9 cellular contexts compared by ENCODE assay signal in the genomic region with DNA sequence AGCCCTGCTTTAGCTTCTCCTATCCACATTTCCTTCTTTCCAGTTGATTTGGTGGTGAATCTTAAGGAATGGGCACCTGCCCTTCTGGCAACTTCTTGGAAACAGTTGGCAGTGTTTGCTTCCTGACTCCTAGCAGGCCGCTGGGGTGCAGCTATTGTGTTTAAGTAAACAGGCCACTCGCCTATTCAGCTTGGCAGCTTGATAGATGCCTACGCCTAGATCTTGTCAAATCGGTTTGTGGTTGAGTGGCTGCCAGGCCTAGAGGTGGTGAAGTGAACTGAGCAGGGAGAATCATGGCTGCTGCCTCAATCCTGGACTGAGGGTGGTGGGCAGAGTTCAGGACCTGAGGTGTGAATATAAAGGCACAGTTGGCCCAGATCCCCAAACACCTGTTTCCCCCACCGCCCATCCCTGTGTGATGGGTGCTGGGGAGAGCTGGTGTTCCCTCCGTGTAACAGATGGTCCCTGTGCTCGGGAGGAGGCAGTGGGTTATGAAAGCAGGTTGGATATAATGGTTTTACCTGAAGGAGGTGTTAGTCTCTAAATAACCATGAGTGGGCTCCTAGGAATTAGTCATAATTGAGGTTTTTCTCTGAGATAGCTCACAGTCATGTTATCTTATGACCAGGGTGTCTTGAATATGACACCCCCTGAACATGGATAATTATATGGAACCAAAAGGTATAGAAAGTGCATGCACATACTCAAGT. TPM values are rescaled to one million over a fixed set of nuclear protein-coding genes. Genes with fewer than 3 reads are reported as not detected.
A peak's percentile ranks its signal among the peaks of the same experiment; 100 is the strongest.
DNase-seq lines count a peak whose midpoint lies in the region; ATAC-seq and TF ChIP-seq lines count a peak whose summit lies in the region.
"Had no signal": no experiment of that assay in that cellular context is flagged by ENCODE, and none has a peak within 500 bp of the region (broad histone marks: within the 10 kb centered on the region; RNA-seq: fewer than 3 reads in every experiment).

No MANE protein-coding gene starts in this region.

- no peak overlapping the region for H3K27ac Mint-ChIP-seq in IgD-negative memory B cell
- H3K27ac Mint-ChIP-seq in progenitor cell of endocrine pancreas, result no peak overlapping the region

- H3K4me2 ChIP-seq in neuronal stem cell (ENCODE audit: insufficient read depth, low read length, poor library complexity, severe bottlenecking), result no peak overlapping the region

- ATAC-seq in HG02610 (IDR thresholded peaks at IDR 0.05; ENCODE audit: unreplicated experiment) (no peak), HG02938 (IDR thresholded peaks at IDR 0.05; ENCODE audit: unreplicated experiment) (no peak), HG02642 (IDR thresholded peaks at IDR 0.05; ENCODE audit: poor library complexity, unreplicated experiment) (no peak)

- H3K4ac ChIP-seq in neuronal stem cell (ENCODE audit: low read length), result no peak overlapping the region

- H3K9me3 Mint-ChIP-seq in IgD-negative memory B cell, result no peaks in the 10 kb centered on the region
- H3K9me3 Mint-ChIP-seq in progenitor cell of endocrine pancreas (ENCODE audit: low read depth), result no peaks in the 10 kb centered on the region

- no peak overlapping the region for H4K8ac ChIP-seq in neuronal stem cell (ENCODE audit: low read depth, low read length)

- H3K18ac ChIP-seq in neuronal stem cell (ENCODE audit: low read length), result no peak overlapping the region

- no peak for TF ChIP-seq CTCF in colonic mucosa (IDR thresholded peaks at IDR 0.05)
- no peak for TF ChIP-seq CTCF in progenitor cell of endocrine pancreas (IDR thresholded peaks at IDR 0.05; ENCODE audit: unreplicated experiment)

- no peak overlapping the region for H2BK12ac ChIP-seq in neuronal stem cell (ENCODE audit: low read length)

- H4K91ac ChIP-seq in neuronal stem cell (ENCODE audit: low read depth, low read length, poor library complexity), result no peak overlapping the region

- no peak overlapping the region for H3K23ac ChIP-seq in neuronal stem cell (ENCODE audit: low read depth, low read length, poor library complexity)

- H3K4me1 ChIP-seq in colonic mucosa (peaks cover 8% of the 10 kb centered on the region), neuronal stem cell (ENCODE audit: control insufficient read depth in 2 of 2, insufficient read depth in 1 of 2, low read depth in 1 of 2, low read length in 2 of 2) (peaks cover 3 to 5% of the 10 kb centered on the region in 2 donors)

- no peak overlapping the region for H2BK15ac ChIP-seq in neuronal stem cell (ENCODE audit: low read length)

- H3K36me3 ChIP-seq in colonic mucosa (no peaks in the 10 kb centered on the region), neuronal stem cell (replicated peaks in 1 of 2; ENCODE audit: control insufficient read depth in 2 of 2, insufficient read depth in 2 of 2, low read length in 2 of 2) (no peaks in the 10 kb centered on the region)

- no peak overlapping the region for H3K14ac ChIP-seq in neuronal stem cell (ENCODE audit: low read length)

- no peak overlapping the region for H2BK5ac ChIP-seq in neuronal stem cell (ENCODE audit: low read length)

- no peak overlapping the region for H3K4me3 ChIP-seq in colonic mucosa
- H3K4me3 ChIP-seq in neuronal stem cell (ENCODE audit: low read length in 2 of 2), result peak overlapping the region in 1 of 2 donors; percentile 9

- peak overlapping the region in 3 of 4 donors; percentile 21 to 39 (median 29) for H3K4me3 Mint-ChIP-seq in IgD-negative memory B cell
- H3K4me3 Mint-ChIP-seq in progenitor cell of endocrine pancreas (ENCODE audit: low read depth), result peak overlapping the region; percentile 81

- DNase-seq in SW480 (ENCODE audit: low spot score) (peak; percentile 30), colonic mucosa (peak; percentile 83), progenitor cell of endocrine pancreas (ENCODE audit: low spot score, unreplicated experiment) (no peak), neuronal stem cell (ENCODE audit: low spot score) (no peak)

- no peak overlapping the region for H2AFZ ChIP-seq in neuronal stem cell (ENCODE audit: low read length)

- H3K36me3 Mint-ChIP-seq in IgD-negative memory B cell (no peaks in the 10 kb centered on the region), progenitor cell of endocrine pancreas (ENCODE audit: insufficient read depth) (peaks cover 1% of the 10 kb centered on the region)

- H3K9me3 ChIP-seq in colonic mucosa, result no peaks in the 10 kb centered on the region
- no peaks in the 10 kb centered on the region for H3K9me3 ChIP-seq in neuronal stem cell (replicated peaks in 1 of 2; ENCODE audit: control insufficient read depth in 2 of 2, insufficient read depth in 1 of 2, low read depth in 1 of 2, low read length in 2 of 2)

- H3K9ac ChIP-seq in colonic mucosa (ENCODE audit: low read depth in 2 of 2, low read length in 2 of 2), result peak overlapping the region in 1 of 2 donors; percentile 79
- no peak overlapping the region for H3K9ac ChIP-seq in neuronal stem cell (ENCODE audit: low read depth, low read length, poor library complexity)

- peaks cover 16 to 18% (median 16%) of the 10 kb centered on the region in 3 donors for H3K4me1 Mint-ChIP-seq in IgD-negative memory B cell
- H3K4me1 Mint-ChIP-seq in progenitor cell of endocrine pancreas (ENCODE audit: low read depth), result peaks cover 22% of the 10 kb centered on the region

- peaks cover 36% of the 10 kb centered on the region for H3K27me3 Mint-ChIP-seq in IgD-negative memory B cell
- H3K27me3 Mint-ChIP-seq in progenitor cell of endocrine pancreas, result peaks cover 25% of the 10 kb centered on the region

- H3K27ac ChIP-seq in colonic mucosa (peak overlapping the region; percentile 58), neuronal stem cell (replicated peaks; ENCODE audit: low read length) (no peak overlapping the region)
- H3K27ac ChIP-seq: hepatocyte had no signal

- intact Hi-C loops in colonic mucosa (cut with DNase I), result no loop called here

- no peak overlapping the region for H2AK5ac ChIP-seq in neuronal stem cell (ENCODE audit: low read depth, low read length)

- no CpG with 5 or more reads among the region's 7 CpGs for WGBS in neuronal stem cell (ENCODE audit: extremely low coverage in 2 of 2, insufficient read length in 2 of 2, insufficient replicate concordance in 1 of 2), 2 donors

- H3K79me1 ChIP-seq in neuronal stem cell (ENCODE audit: low read depth, low read length), result no peaks in the 10 kb centered on the region

- H2BK120ac ChIP-seq in neuronal stem cell (ENCODE audit: low read depth, low read length), result no peak overlapping the region

- H3K27me3 ChIP-seq in colonic mucosa (no peaks in the 10 kb centered on the region), neuronal stem cell (ENCODE audit: control insufficient read depth in 3 of 3, insufficient read depth in 3 of 3, low read depth in 1 of 3, low read length in 3 of 3) (peaks cover 0 to 53% (median 9%) of the 10 kb centered on the region in 3 experiments)
- H3K27me3 ChIP-seq: hepatocyte had no signal

RNA-seq across cellular contexts. Expression of a gene that starts 0.9 kb away (rescaled TPM):
- polyA plus RNA-seq in IgD-negative memory B cell, result not detected
- total RNA-seq in colonic mucosa (under 1 TPM in 1 of 2 donors, not detected in 1; 0.27 TPM), progenitor cell of endocrine pancreas (not detected in 2 replicates)
- not detected for polyA plus RNA-seq in neuronal stem cell (2013, experiment 1 of 2)
- not detected for polyA plus RNA-seq in neuronal stem cell (2013, experiment 2 of 2)
- total RNA-seq: hepatocyte had no signal
- polyA plus RNA-seq: hepatocyte had no signal

RNA-seq across cellular contexts. Expression of a gene that starts 1.4 kb away (rescaled TPM):
- polyA plus RNA-seq in IgD-negative memory B cell, result 0.39 TPM
- total RNA-seq in colonic mucosa (1 to 10 TPM; 3.3 to 3.5 TPM), progenitor cell of endocrine pancreas (2.8 and 3.1 TPM in 2 replicates)
- polyA plus RNA-seq in neuronal stem cell (2013, experiment 1 of 2), result 0.50 TPM
- 0.55 TPM for polyA plus RNA-seq in neuronal stem cell (2013, experiment 2 of 2)

RNA-seq across cellular contexts. Expression of a gene that starts 48.1 kb away (rescaled TPM):
- polyA plus RNA-seq in IgD-negative memory B cell, result not detected
- not detected for total RNA-seq in colonic mucosa
- total RNA-seq in progenitor cell of endocrine pancreas, result not detected in 2 replicates
- not detected for polyA plus RNA-seq in neuronal stem cell (2013, experiment 1 of 2)
- polyA plus RNA-seq in neuronal stem cell (2013, experiment 2 of 2), result not detected
- total RNA-seq: hepatocyte had no signal
- polyA plus RNA-seq: hepatocyte had no signal

Comparison
In these comparisons a context has a peak if more than half of its experiments do, and no peak if none do; other contexts are left out.
1. DNase-seq: peak in SW480 (single experiment) and colonic mucosa (single experiment); none in progenitor cell of endocrine pancreas (single experiment) and neuronal stem cell (single experiment).